8 cellular contexts compared by ENCODE assay signal in genomic region chr15:43106486-43106829, GRCh38. TPM values are rescaled to one million over a fixed set of nuclear protein-coding genes. Genes with fewer than 3 reads are reported as not detected.
DNase-seq lines count a peak whose midpoint lies in the region; ATAC-seq and TF ChIP-seq lines count a peak whose summit lies in the region.

No MANE protein-coding gene starts in this region.

- H3K27me3 Mint-ChIP-seq in Caco-2 (ENCODE audit: insufficient read depth, unreplicated experiment), result no peaks in the 10 kb centered on the region

- H3K4me3 Mint-ChIP-seq in Caco-2 (ENCODE audit: unreplicated experiment), result peak overlapping the region; percentile 88

- H3K4me1 ChIP-seq in Caco-2, result no peaks in the 10 kb centered on the region
- H3K4me1 ChIP-seq in Peyer's patch, result peaks cover 4 to 19% (median 7%) of the 10 kb centered on the region in 4 donors
- no peaks in the 10 kb centered on the region for H3K4me1 ChIP-seq in esophagus (ENCODE audit: control insufficient read depth in 2 of 2, insufficient read depth in 2 of 2, low read length in 1 of 2)
- no peaks in the 10 kb centered on the region for H3K4me1 ChIP-seq in parathyroid adenoma

- BruUV-seq in Caco-2 (replicated peaks; lab: Mats Ljungman, UMichigan), result TSS peak; percentile 98

- H3K4me3 ChIP-seq in Caco-2 (ENCODE audit: low read depth, low read length), result peak overlapping the region; percentile 67
- H3K4me3 ChIP-seq in Peyer's patch, result peak overlapping the region; percentile 66 to 88 (median 76)
- peak overlapping the region; percentile 76 to 86 for H3K4me3 ChIP-seq in esophagus (ENCODE audit: low read depth in 1 of 2, low read length in 2 of 2)
- H3K4me3 ChIP-seq in parathyroid adenoma (ENCODE audit: low read depth, low read length), result peak overlapping the region; percentile 78

- peak overlapping the region; percentile 82 to 91 (median 84) for H3K27ac ChIP-seq in Peyer's patch
- peak overlapping the region; percentile 90 to 92 for H3K27ac ChIP-seq in esophagus (ENCODE audit: low read depth in 2 of 2, low read length in 1 of 2)
- peak overlapping the region; percentile 87 for H3K27ac ChIP-seq in parathyroid adenoma

- DNase-seq in Caco-2, result no peak
- no peak for DNase-seq in Peyer's patch
- DNase-seq in GM19240 (ENCODE audit: insufficient read length, low spot score), result no peak
- no peak for DNase-seq in stimulated activated CD4-positive, alpha-beta T cell treated with anti-CD3 and anti-CD28 coated beads, Interleukin-4, amount 100 ng/mL, for 1 hour
- no peak for DNase-seq in NCI-H1048 (lab: John Stamatoyannopoulos, UW)

- intact Hi-C loops in Caco-2 (cut with micrococcal nuclease; ENCODE audit: unreplicated experiment), result loop anchor here (1.0 to 2.0 kb wide), 3 partner anchors 16 to 27 kb away; partner anchors contain the start of gene TMEM62

- peaks cover 6% of the 10 kb centered on the region for H3K4me1 Mint-ChIP-seq in Caco-2 (ENCODE audit: low read depth, unreplicated experiment)

- peak overlapping the region; percentile 95 for H3K27ac Mint-ChIP-seq in Caco-2 (ENCODE audit: unreplicated experiment)

- H3K4me2 ChIP-seq in parathyroid adenoma (ENCODE audit: low read length), result peak overlapping the region; percentile 96

- peak overlapping the region; percentile 90 for H2AFZ ChIP-seq in parathyroid adenoma

- peaks cover 16% of the 10 kb centered on the region for H3K36me3 Mint-ChIP-seq in Caco-2 (ENCODE audit: insufficient read depth, unreplicated experiment)

- ATAC-seq in HG02970 (IDR thresholded peaks at IDR 0.05; ENCODE audit: low FRiP score, unreplicated experiment), result no peak

- H3K27me3 ChIP-seq in Caco-2 (replicated peaks; ENCODE audit: control insufficient read depth, insufficient read depth, low read length) (no peaks in the 10 kb centered on the region), Peyer's patch (no peaks in the 10 kb centered on the region), esophagus (ENCODE audit: control insufficient read depth in 1 of 2, insufficient read depth in 2 of 2, low read length in 2 of 2) (no peaks in the 10 kb centered on the region), parathyroid adenoma (ENCODE audit: control insufficient read depth, insufficient read depth, low read length) (no peaks in the 10 kb centered on the region)

- H3K9me3 ChIP-seq in Caco-2, result no peaks in the 10 kb centered on the region
- no peaks in the 10 kb centered on the region for H3K9me3 ChIP-seq in Peyer's patch
- H3K9me3 ChIP-seq in esophagus (ENCODE audit: control insufficient read depth in 2 of 2, insufficient read depth in 1 of 2, low read depth in 1 of 2, low read length in 1 of 2), result no peaks in the 10 kb centered on the region
- H3K9me3 ChIP-seq in parathyroid adenoma (ENCODE audit: control insufficient read depth, low read length), result no peaks in the 10 kb centered on the region

- 15 to 22% methylated on average over 7 of the region's 7 CpGs for WGBS in esophagus, 2 donors

- TF ChIP-seq POLR2A in Peyer's patch (IDR thresholded peaks at IDR 0.05), result no peak

- H3K9ac ChIP-seq in parathyroid adenoma, result peak overlapping the region; percentile 53

- H3K36me3 ChIP-seq in Caco-2 (ENCODE audit: control insufficient read depth, insufficient read depth, low read length), result no peaks in the 10 kb centered on the region
- no peaks in the 10 kb centered on the region for H3K36me3 ChIP-seq in Peyer's patch
- no peaks in the 10 kb centered on the region for H3K36me3 ChIP-seq in esophagus (ENCODE audit: control insufficient read depth in 2 of 2, insufficient read depth in 2 of 2, low read length in 1 of 2)
- no peaks in the 10 kb centered on the region for H3K36me3 ChIP-seq in parathyroid adenoma (ENCODE audit: control insufficient read depth, insufficient read depth, low read length)

- peaks cover 11% of the 10 kb centered on the region for H3K79me2 ChIP-seq in parathyroid adenoma

- POLR2A ChIA-PET in Caco-2 (lab: Charles Lee), result interaction anchor here (0.6 kb wide), 1 partner anchor 213 kb away, joined by 5 read pairs; no protein-coding TSS in a partner anchor

- CTCF ChIA-PET in Caco-2 (lab: Charles Lee), result no interaction called here

- no peaks in the 10 kb centered on the region for H3K9me3 Mint-ChIP-seq in Caco-2 (ENCODE audit: unreplicated experiment)

- TF ChIP-seq CTCF in Caco-2 (IDR thresholded peaks at IDR 0.05; ENCODE audit: insufficient read depth in 1 of 2, low read depth in 1 of 2, low read length in 1 of 2, severe bottlenecking in 1 of 2, unreplicated experiment in 1 of 2) (no peak), Peyer's patch (IDR thresholded peaks at IDR 0.05) (no peak), parathyroid adenoma (IDR thresholded peaks at IDR 0.05) (no peak)

RNA-seq across cellular contexts. Expression of gene UBR1, which starts 0.6 kb away (rescaled TPM):
- total RNA-seq in Caco-2 (2022) (21.9 and 22.3 TPM in 2 replicates), Peyer's patch (10 to 100 TPM; 23.8 to 56.9 (median 34.0) TPM)
- 1 to 10 TPM; 2.3 to 2.7 TPM for polyA plus RNA-seq in esophagus

RNA-seq across cellular contexts. Expression of gene TMEM62, which starts 26.9 kb away (rescaled TPM):
- total RNA-seq in Caco-2 (2022) (22.0 and 23.7 TPM in 2 replicates), Peyer's patch (10 to 100 TPM; 43.3 to 87.5 (median 57.0) TPM)
- polyA plus RNA-seq in esophagus, result 10 to 100 TPM in 1 of 2 donors, 1 to 10 TPM in 1; 7.6 to 12.8 TPM
